ENCODE assay signal across 8 cellular contexts in the genomic region with DNA sequence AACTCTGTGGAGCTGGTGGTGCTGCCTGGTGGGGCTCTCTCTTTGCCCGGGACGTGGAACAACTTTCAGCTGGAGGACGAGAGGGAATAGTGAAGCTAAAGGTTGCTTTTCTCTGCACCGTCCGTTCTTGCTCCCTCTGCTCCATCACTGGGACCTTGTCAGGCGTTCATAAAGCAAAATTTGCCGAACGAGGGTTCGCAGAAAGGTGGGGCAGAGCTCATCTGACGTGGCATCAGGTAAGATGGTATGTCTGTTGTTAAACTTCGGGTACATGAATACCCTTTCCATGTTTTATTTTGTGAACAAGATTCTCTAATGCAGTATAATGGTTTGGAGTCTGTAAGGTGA. TPM values are rescaled to one million over a fixed set of nuclear protein-coding genes. Genes with fewer than 3 reads are reported as not detected.
DNase-seq lines count a peak whose midpoint lies in the region; ATAC-seq and TF ChIP-seq lines count a peak whose summit lies in the region.

No MANE protein-coding gene starts in this region.

- peak overlapping the region; percentile 86 for H3K4me3 ChIP-seq in GM06990 (replicated peaks; ENCODE audit: low read depth, low read length)
- peak overlapping the region; percentile 79 for H3K4me3 ChIP-seq in NB4 (ENCODE audit: low read depth, low read length)
- H3K4me3 ChIP-seq in mononuclear cell (ENCODE audit: low read length) = peak overlapping the region; percentile 62

- no peaks in the 10 kb centered on the region for H3K36me3 ChIP-seq in GM06990 (ENCODE audit: control insufficient read depth, insufficient read depth, low read length)

- H3K27ac ChIP-seq in cingulate gyrus (ENCODE audit: low read depth, low read length) = peak overlapping the region; percentile 97

- TF ChIP-seq POLR2A in NB4 (IDR thresholded peaks at IDR 0.05; ENCODE audit: extremely low read depth, insufficient read length) = no peak

- no peaks in the 10 kb centered on the region for H3K27me3 ChIP-seq in GM06990 (replicated peaks; ENCODE audit: control insufficient read depth, insufficient read depth, low read length)
- H3K27me3 ChIP-seq in mononuclear cell (ENCODE audit: insufficient read depth, low read length) = no peaks in the 10 kb centered on the region

- peaks cover 8% of the 10 kb centered on the region for H3K4me1 ChIP-seq in mononuclear cell (ENCODE audit: insufficient read depth, low read length)

- intact Hi-C loops in left colon (cut with DNase I, micrococcal nuclease) = no loop called here

- H3K9me3 ChIP-seq in mononuclear cell (ENCODE audit: low read depth, low read length) = no peaks in the 10 kb centered on the region

- TF ChIP-seq CTCF in GM06990 (IDR thresholded peaks at IDR 0.05; ENCODE audit: insufficient read depth, low read length, poor library complexity, severe bottlenecking) = no peak
- no peak for TF ChIP-seq CTCF in NB4 (IDR thresholded peaks at IDR 0.05; ENCODE audit: low read depth, low read length)

- no peak for ATAC-seq in left colon
- no peak for ATAC-seq in HG03175 (IDR thresholded peaks at IDR 0.05; ENCODE audit: unreplicated experiment)

- DNase-seq in GM06990 (ENCODE audit: extremely low read depth, insufficient read length) (no peak), NB4 (ENCODE audit: low read depth) (peak; percentile 16), left colon (no peak), inferior parietal cortex (ENCODE audit: extremely low spot score) (no peak), D341Med (ENCODE audit: low spot score) (no peak)

RNA-seq across cellular contexts. Expression of gene BBS9, which starts 0.4 kb away (rescaled TPM):
- total RNA-seq in mononuclear cell (29.5 TPM), left colon (10 to 100 TPM in 1 of 2 donors, 1 to 10 TPM in 1; 7.9 to 11.0 TPM)

RNA-seq across cellular contexts. Expression of gene RP9, which starts 20.6 kb away (rescaled TPM):
- total RNA-seq in mononuclear cell (9.4 TPM), left colon (1 to 10 TPM; 9.5 to 9.9 TPM)
